24 cellular contexts compared by ENCODE assay signal in the genomic region with DNA sequence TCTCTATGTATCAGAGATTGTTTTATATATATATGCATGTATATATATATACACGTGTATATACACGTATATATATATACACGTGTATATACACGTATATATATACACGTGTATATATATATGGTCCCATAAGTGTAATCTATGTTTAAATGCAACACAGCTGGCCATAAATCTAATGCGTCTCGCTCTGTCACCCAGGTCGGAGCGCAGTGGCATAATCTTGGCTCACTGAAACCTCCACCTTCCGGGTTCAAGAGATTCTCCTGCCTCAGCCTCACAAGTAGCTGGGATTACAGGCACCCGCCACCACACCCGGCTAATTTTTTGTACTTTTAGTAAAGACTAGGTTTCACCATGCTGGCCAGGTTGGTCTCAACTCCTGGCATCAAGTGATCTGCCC. TPM values are rescaled to one million over a fixed set of nuclear protein-coding genes. Genes with fewer than 3 reads are reported as not detected.
DNase-seq lines count a peak whose midpoint lies in the region; ATAC-seq, FAIRE-seq and TF ChIP-seq lines count a peak whose summit lies in the region.
"Had no signal": no experiment of that assay in that cellular context is flagged by ENCODE, and none has a peak within 500 bp of the region (broad histone marks: within the 10 kb centered on the region; RNA-seq: fewer than 3 reads in every experiment).

No MANE protein-coding gene starts in this region.

- H3K27me3 Mint-ChIP-seq in activated naive CD8-positive, alpha-beta T cell treated with anti-CD3 and anti-CD28 coated beads, Interleukin-2, amount 50 U/mL, for 24 hours: peaks cover 2% of the 10 kb centered on the region
- H3K27me3 Mint-ChIP-seq: CD4-positive, CD25-positive, alpha-beta regulatory T cell; IgD-negative memory B cell had no signal

- WGBS in transverse colon (ENCODE audit: low coverage in 1 of 2), 2 donors: 49 to 55% methylated on average over 8 to 12 of the region's 12 CpGs
- 82 to 84% methylated on average over 12 of the region's 12 CpGs for WGBS in lower leg skin, 2 donors

- no peaks in the 10 kb centered on the region for H3K36me3 ChIP-seq in kidney (ENCODE audit: control insufficient read depth in 1 of 2, insufficient read depth in 2 of 2, low read length in 2 of 2)
- no peaks in the 10 kb centered on the region for H3K36me3 ChIP-seq in lower lobe of right lung
- no peaks in the 10 kb centered on the region for H3K36me3 ChIP-seq in transverse colon
- H3K36me3 ChIP-seq: BE2C had no signal

- H3K27me3 ChIP-seq in lower lobe of right lung (ENCODE audit: low read depth) (no peaks in the 10 kb centered on the region), transverse colon (no peaks in the 10 kb centered on the region)
- H3K27me3 ChIP-seq: BE2C had no signal

- TF ChIP-seq EP300 in transverse colon (IDR thresholded peaks at IDR 0.05; ENCODE audit: low read depth): no peak

- in situ Hi-C loops in transverse colon (cut with MboI; ENCODE audit: low pct_ligation_motif_present in 1 of 4, low pct_unique_long_range_greater_than_20kb in 1 of 4, low sequenced_read_pairs in 3 of 4): loop anchor here in 2 of 4 donors (25.0 kb wide), 1 partner anchor 138 kb away; no protein-coding TSS in a partner anchor

- peak; percentile 26 for DNase-seq in kidney
- DNase-seq in lower lobe of right lung: no peak
- peak; percentile 11 for DNase-seq in posterior vena cava (ENCODE audit: low spot score)
- peak; percentile 52 for DNase-seq in transverse colon
- DNase-seq in activated naive CD8-positive, alpha-beta T cell treated with anti-CD3 and anti-CD28 coated beads, Interleukin-2, amount 50 U/mL, for 24 hours: no peak
- no peak for DNase-seq in lower leg skin (ENCODE audit: low spot score in 2 of 2)
- DNase-seq in DMS53 treated with DMSO at 0.1 percent for 48 hours (lab: John Stamatoyannopoulos, UW; ENCODE audit: unreplicated experiment): no peak
- DNase-seq in NCI-H2081 treated with DMSO at 0.1 percent for 48 hours (lab: John Stamatoyannopoulos, UW): no peak
- DNase-seq: ACHN; BE2C; C1 segment of cervical spinal cord; CD4-positive, CD25-positive, alpha-beta regulatory T cell; CD8-positive, alpha-beta memory T cell; COR-L47; DMS 273 treated with DMSO at 0.1 percent for 48 hours; DMS53 had no signal

- H3K4me1 Mint-ChIP-seq in activated naive CD8-positive, alpha-beta T cell treated with anti-CD3 and anti-CD28 coated beads, Interleukin-2, amount 50 U/mL, for 24 hours: peaks cover 2% of the 10 kb centered on the region
- H3K4me1 Mint-ChIP-seq: CD8-positive, alpha-beta memory T cell; IgD-negative memory B cell had no signal

- H3K36me3 Mint-ChIP-seq in activated naive CD8-positive, alpha-beta T cell treated with anti-CD3 and anti-CD28 coated beads, Interleukin-2, amount 50 U/mL, for 24 hours (ENCODE audit: low read depth): no peaks in the 10 kb centered on the region
- H3K36me3 Mint-ChIP-seq: CD4-positive, CD25-positive, alpha-beta regulatory T cell; CD8-positive, alpha-beta memory T cell; IgD-negative memory B cell had no signal

- H3K4me3 ChIP-seq in kidney (ENCODE audit: low read length in 2 of 2): no peak overlapping the region
- H3K4me3 ChIP-seq in lower lobe of right lung: peak overlapping the region; percentile 34
- H3K4me3 ChIP-seq in transverse colon: no peak overlapping the region
- H3K4me3 ChIP-seq in lower leg skin (ENCODE audit: low read depth, poor library complexity, severe bottlenecking): no peak overlapping the region
- H3K4me3 ChIP-seq: GM23248 had no signal

- TF ChIP-seq POLR2A in transverse colon (IDR thresholded peaks at IDR 0.05): no peak
- TF ChIP-seq POLR2A in lower leg skin (IDR thresholded peaks at IDR 0.05): no peak

- H3K9me3 Mint-ChIP-seq in activated naive CD8-positive, alpha-beta T cell treated with anti-CD3 and anti-CD28 coated beads, Interleukin-2, amount 50 U/mL, for 24 hours: no peaks in the 10 kb centered on the region
- H3K9me3 Mint-ChIP-seq: CD4-positive, CD25-positive, alpha-beta regulatory T cell; CD8-positive, alpha-beta memory T cell; HFFc6; IgD-negative memory B cell had no signal

- no peak overlapping the region for H3K27ac Mint-ChIP-seq in activated naive CD8-positive, alpha-beta T cell treated with anti-CD3 and anti-CD28 coated beads, Interleukin-2, amount 50 U/mL, for 24 hours
- H3K27ac Mint-ChIP-seq: CD4-positive, CD25-positive, alpha-beta regulatory T cell; CD8-positive, alpha-beta memory T cell; HFFc6; IgD-negative memory B cell had no signal

- H3K27ac ChIP-seq in kidney (ENCODE audit: low read depth in 2 of 2, low read length in 2 of 2) (no peak overlapping the region), lower lobe of right lung (peak overlapping the region; percentile 21), transverse colon (peak overlapping the region in 3 of 4 donors; percentile 31 to 54 (median 44))
- H3K27ac ChIP-seq: GM23248 had no signal

- no peak overlapping the region for H3K4me3 Mint-ChIP-seq in activated naive CD8-positive, alpha-beta T cell treated with anti-CD3 and anti-CD28 coated beads, Interleukin-2, amount 50 U/mL, for 24 hours
- H3K4me3 Mint-ChIP-seq: CD8-positive, alpha-beta memory T cell; HFFc6; IgD-negative memory B cell had no signal

- FAIRE-seq in kidney (lab: Jason Lieb, UNC): no peak
- FAIRE-seq: A204.1, G401.6, GM12891, GM19239, HepG2 had no signal

- no peak for TF ChIP-seq CTCF in kidney (IDR thresholded peaks at IDR 0.05; ENCODE audit: borderline replicate concordance, extremely low read depth, insufficient read depth)
- TF ChIP-seq CTCF in lower lobe of right lung (IDR thresholded peaks at IDR 0.05): no peak
- TF ChIP-seq CTCF in transverse colon (IDR thresholded peaks at IDR 0.05): no peak
- TF ChIP-seq CTCF in lower leg skin (IDR thresholded peaks at IDR 0.05): no peak

- no peak for ATAC-seq in lower lobe of right lung
- no peak for ATAC-seq in activated naive CD8-positive, alpha-beta T cell treated with anti-CD3 and anti-CD28 coated beads, Interleukin-2, amount 50 U/mL, for 24 hours
- ATAC-seq: HepG2 had no signal

- H3K4me1 ChIP-seq in kidney (ENCODE audit: control insufficient read depth in 1 of 2, insufficient read depth in 1 of 2, low read depth in 1 of 2, low read length in 2 of 2) (no peaks in the 10 kb centered on the region), lower lobe of right lung (no peaks in the 10 kb centered on the region), transverse colon (peaks cover 0 to 31% (median 8%) of the 10 kb centered on the region in 4 donors)
- H3K4me1 ChIP-seq: BE2C had no signal

- intact Hi-C loops in kidney (cut with DNase I): no loop called here
- intact Hi-C loops in lower lobe of right lung (cut with DNase I): no loop called here
- intact Hi-C loops in posterior vena cava (cut with DNase I): no loop called here
- intact Hi-C loops in transverse colon (cut with DNase I; ENCODE audit: low total_unique reads): no loop called here
- intact Hi-C loops in lower leg skin (cut with DNase I; ENCODE audit: low total_unique reads): no loop called here

- no peak overlapping the region for H3K9ac ChIP-seq in kidney (ENCODE audit: low read length in 2 of 2)
- H3K9ac ChIP-seq: GM23248 had no signal

- H3K9me3 ChIP-seq in kidney (ENCODE audit: control insufficient read depth in 1 of 2, low read length in 2 of 2) (no peaks in the 10 kb centered on the region), lower lobe of right lung (no peaks in the 10 kb centered on the region), transverse colon (no peaks in the 10 kb centered on the region)
- H3K9me3 ChIP-seq: BE2C had no signal

RNA-seq across cellular contexts. Expression of a gene that starts 6.4 kb away (rescaled TPM):
- total RNA-seq in kidney: 1,214 TPM
- 2,605 TPM for polyA plus RNA-seq in kidney (ENCODE audit: insufficient read depth, low read depth, low replicate concordance)
- total RNA-seq in lower lobe of right lung: 1,803 TPM
- 100 to 1,000 TPM; 581 to 633 TPM for total RNA-seq in posterior vena cava
- 1,000 to 10,000 TPM in 1 of 4 donors, 100 to 1,000 TPM in 3; 426 to 1,167 (median 805) TPM for total RNA-seq in transverse colon
- 100 to 1,000 TPM; 606 to 678 (median 615) TPM for total RNA-seq in lower leg skin

RNA-seq across cellular contexts. Expression of a gene that starts 21.3 kb away (rescaled TPM):
- total RNA-seq in kidney (9.0 TPM), lower lobe of right lung (17.3 TPM), posterior vena cava (10 to 100 TPM; 15.8 to 25.9 TPM), transverse colon (100 to 1,000 TPM in 1 of 4 donors, 10 to 100 TPM in 3; 27.0 to 156 (median 57.1) TPM), lower leg skin (1 to 10 TPM; 2.1 to 4.9 (median 3.8) TPM)
- 42.3 TPM for polyA plus RNA-seq in kidney (ENCODE audit: insufficient read depth, low read depth, low replicate concordance)

RNA-seq across cellular contexts. Expression of a gene that starts 40.8 kb away (rescaled TPM):
- total RNA-seq in kidney (18.2 TPM), lower lobe of right lung (120 TPM), posterior vena cava (10 to 100 TPM; 35.7 to 40.8 TPM), transverse colon (1 to 10 TPM; 2.4 to 8.2 (median 4.4) TPM), lower leg skin (1 to 10 TPM; 3.3 to 8.9 (median 6.9) TPM)
- polyA plus RNA-seq in kidney (ENCODE audit: insufficient read depth, low read depth, low replicate concordance): 8.6 TPM

Comparison
In these comparisons a context has a peak if more than half of its experiments do, and no peak if none do; other contexts are left out.
1. DNase-seq: peak in kidney (single experiment), posterior vena cava (single experiment) and transverse colon (single experiment); none in lower lobe of right lung (single experiment), activated naive CD8-positive, alpha-beta T cell treated with anti-CD3 and anti-CD28 coated beads, Interleukin-2, amount 50 U/mL, for 24 hours (single experiment), lower leg skin (0 of 2), DMS53 treated with DMSO at 0.1 percent for 48 hours (single experiment) and NCI-H2081 treated with DMSO at 0.1 percent for 48 hours (single experiment).
2. H3K27ac ChIP-seq: peak in lower lobe of right lung (single experiment) and transverse colon (3 of 4); none in kidney (0 of 2).